In genomic region chr11:96197801-96198465, GRCh38 we compare ENCODE assay signal across 9 cellular contexts.
DNase-seq lines count a peak whose midpoint lies in the region; ATAC-seq and TF ChIP-seq lines count a peak whose summit lies in the region.
"Had no signal": no experiment of that assay in that cellular context is flagged by ENCODE, and none has a peak within 500 bp of the region (broad histone marks: within the 10 kb centered on the region; RNA-seq: fewer than 3 reads in every experiment).

No MANE protein-coding gene starts in this region.

- H2AFZ ChIP-seq in PC-3 (ENCODE audit: low read length), result no peak overlapping the region
- H2AFZ ChIP-seq in SK-N-SH (ENCODE audit: low read depth), result no peak overlapping the region

- 0 out of 2 replicates have a peak, but pooled peaks cover 3% of the 10 kb centered on the region for H3K36me3 ChIP-seq in PC-3 (ENCODE audit: low read depth, low read length)
- H3K36me3 ChIP-seq in neutrophil, result no peaks in the 10 kb centered on the region
- peaks cover 0 to 4% of the 10 kb centered on the region in 2 experiments for H3K36me3 ChIP-seq in SK-N-SH (replicated peaks in 1 of 2; ENCODE audit: control insufficient read depth in 1 of 2, insufficient read depth in 2 of 2, low read length in 1 of 2)

- H3K9ac ChIP-seq in PC-3 (ENCODE audit: low read length) (0 out of 2 replicates have a peak overlapping the region, but pooled peaks have one; percentile 1), SK-N-SH (no peak overlapping the region)

- WGBS in SK-N-SH (ENCODE audit: low lambda C conversion rate), result 100% methylated on average over 2 of the region's 2 CpGs

- H3K4me1 ChIP-seq in PC-3 (ENCODE audit: insufficient read depth, low read length), result peaks cover 18% of the 10 kb centered on the region
- no peaks in the 10 kb centered on the region for H3K4me1 ChIP-seq in neutrophil (ENCODE audit: control insufficient read depth in 1 of 2, insufficient read depth in 1 of 2, low read depth in 1 of 2, low read length in 1 of 2)
- H3K4me1 ChIP-seq in SK-N-SH (ENCODE audit: control insufficient read depth in 1 of 2, insufficient read depth in 2 of 2, low read depth in 1 of 2, low read length in 1 of 2), result peaks cover 0 to 52% of the 10 kb centered on the region in 2 experiments; a peak in 2 of 4 replicates

- H3K4me3 ChIP-seq in PC-3 (ENCODE audit: low read length) (no peak overlapping the region), neutrophil (ENCODE audit: low read depth in 1 of 2, low read length in 1 of 2) (no peak overlapping the region), SK-N-SH (ENCODE audit: low read depth in 2 of 2, low read length in 1 of 2) (no peak overlapping the region)

- H3K4me2 ChIP-seq in PC-3 (ENCODE audit: low read length) (no peak overlapping the region), SK-N-SH (no peak overlapping the region)

- no peak for TF ChIP-seq EP300 in SK-N-SH (IDR thresholded peaks at IDR 0.05; ENCODE audit: borderline replicate concordance in 1 of 2, low read depth in 1 of 2, low read length in 1 of 2)

- H3K79me2 ChIP-seq in PC-3 (ENCODE audit: low read length) (no peaks in the 10 kb centered on the region), SK-N-SH (ENCODE audit: insufficient read depth) (peaks cover 81% of the 10 kb centered on the region)

- ATAC-seq in HG02852 (IDR thresholded peaks at IDR 0.05; ENCODE audit: unreplicated experiment), result peak; percentile 77
- no peak for ATAC-seq in PC-3

- BruUV-seq in PC-3 (replicated peaks; lab: Mats Ljungman, UMichigan), result no TSS peak

- POLR2A ChIA-PET in PC-3 (lab: Charles Lee; ENCODE audit: unreplicated experiment) (no interaction called here), SK-N-SH (lab: Yijun Ruan, JAX) (no interaction called here)

- H3K27me3 ChIP-seq in PC-3 (ENCODE audit: low read length) (no peaks in the 10 kb centered on the region), neutrophil (no peaks in the 10 kb centered on the region), SK-N-SH (ENCODE audit: insufficient read depth) (no peaks in the 10 kb centered on the region)

- no peaks in the 10 kb centered on the region for H4K20me1 ChIP-seq in PC-3 (ENCODE audit: low read length)
- H4K20me1 ChIP-seq in SK-N-SH (ENCODE audit: insufficient read depth), result no peaks in the 10 kb centered on the region

- H3K9me3 ChIP-seq in PC-3 (ENCODE audit: low read length), result no peaks in the 10 kb centered on the region
- no peaks in the 10 kb centered on the region for H3K9me3 ChIP-seq in neutrophil
- no peaks in the 10 kb centered on the region for H3K9me3 ChIP-seq in SK-N-SH

- peak; percentile 82 for DNase-seq in NOMO-1 treated with DMSO at 0.1 percent for 48 hours (lab: John Stamatoyannopoulos, UW; ENCODE audit: unreplicated experiment)
- DNase-seq in NOMO-1 treated with dmso at 0.1 percent for 144 hours (lab: John Stamatoyannopoulos, UW; ENCODE audit: unreplicated experiment), result no peak
- DNase-seq in PC-3, result no peak
- no peak for DNase-seq in SK-N-SH
- DNase-seq in NCI-H748 treated with DMSO at 0.1 percent for 48 hours (lab: John Stamatoyannopoulos, UW), result no peak
- no peak for DNase-seq in AG20443 (ENCODE audit: low spot score)

- intact Hi-C loops in PC-3 (cut with micrococcal nuclease), result no loop called here

- H3K27ac ChIP-seq in PC-3 (ENCODE audit: low read length), result no peak overlapping the region
- peak overlapping the region; percentile 40 for H3K27ac ChIP-seq in neutrophil
- H3K27ac ChIP-seq in SK-N-SH (ENCODE audit: low read depth in 2 of 2, low read length in 1 of 2), result no peak overlapping the region
- H3K27ac ChIP-seq: 22Rv1 had no signal

- TF ChIP-seq RAD21 in SK-N-SH (IDR thresholded peaks at IDR 0.05; ENCODE audit: low read length), result no peak

- CTCF ChIA-PET in PC-3 (lab: Charles Lee), result no interaction called here
- CTCF ChIA-PET in SK-N-SH (lab: Yijun Ruan, JAX), result interaction anchor here (0.9 kb wide), 1 partner anchor 34 kb away, joined by 3 read pairs; no protein-coding TSS in a partner anchor

- TF ChIP-seq CTCF in PC-3 (conservative IDR thresholded peaks at IDR 0.05; ENCODE audit: low read depth, low read length) (no peak), neutrophil (IDR thresholded peaks at IDR 0.05) (no peak), SK-N-SH (IDR thresholded peaks at IDR 0.05) (no peak)

- H3F3A ChIP-seq in PC-3 (ENCODE audit: low read length, unreplicated experiment) (no peaks in the 10 kb centered on the region), SK-N-SH (replicated peaks; ENCODE audit: insufficient read depth) (peaks cover 15% of the 10 kb centered on the region)

- H3K9me2 ChIP-seq in PC-3 (replicated peaks; ENCODE audit: low read length) (no peaks in the 10 kb centered on the region), SK-N-SH (no peaks in the 10 kb centered on the region)

TF ChIP-seq in SK-N-SH, 30 proteins besides CTCF, POLR2A, EP300 and RAD21:
- TF ChIP-seq TAF1 (IDR thresholded peaks at IDR 0.05; ENCODE audit: borderline replicate concordance, low read depth, low read length) (no peak), RFX5 (IDR thresholded peaks at IDR 0.05; ENCODE audit: low read length) (no peak), USF1 (IDR thresholded peaks at IDR 0.05; ENCODE audit: borderline replicate concordance, low read depth) (no peak), NRF1 (IDR thresholded peaks at IDR 0.05; ENCODE audit: low read depth, low read length) (no peak), ELF1 (IDR thresholded peaks at IDR 0.05) (no peak), FOXJ3 (CRISPR knock-in tag; IDR thresholded peaks at IDR 0.05) (no peak), SIN3A (IDR thresholded peaks at IDR 0.05; ENCODE audit: borderline replicate concordance, low read depth, low read length) (no peak), REST (IDR thresholded peaks at IDR 0.05; ENCODE audit: low read depth, low read length) (no peak), POLR2AphosphoS5 (IDR thresholded peaks at IDR 0.05; ENCODE audit: low read depth, low read length) (no peak), MXI1 (IDR thresholded peaks at IDR 0.05; ENCODE audit: low read depth, low read length) (no peak), NFIC (IDR thresholded peaks at IDR 0.05; ENCODE audit: borderline replicate concordance) (no peak), YY1 (IDR thresholded peaks at IDR 0.05; ENCODE audit: low read depth) (no peak)
